37 cellular contexts compared by ENCODE assay signal in the genomic region with DNA sequence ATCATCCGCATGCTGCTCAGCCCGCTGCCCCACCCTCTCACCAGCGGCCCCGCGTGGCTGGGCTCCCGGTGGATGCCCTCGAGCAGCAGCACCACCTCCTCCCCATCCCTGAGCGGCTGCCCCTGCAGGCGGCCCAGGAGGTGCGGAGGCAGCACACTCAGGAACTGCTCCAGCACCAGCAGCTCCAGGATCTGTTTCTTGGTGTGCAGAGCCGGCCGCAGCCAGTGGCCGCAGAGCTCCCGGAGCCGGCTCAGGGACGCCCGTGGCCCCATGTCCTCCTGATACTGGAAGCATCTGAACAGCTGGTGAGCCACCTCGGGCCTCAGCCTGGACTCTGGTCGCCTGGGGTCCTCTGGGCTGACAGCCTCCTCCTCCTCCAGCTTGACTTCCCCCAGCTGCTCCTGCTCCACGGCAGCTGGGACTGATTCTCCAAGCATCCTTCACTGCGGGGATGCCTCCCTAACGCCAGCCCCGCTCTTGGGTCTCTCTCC. TPM values are rescaled to one million over a fixed set of nuclear protein-coding genes. Genes with fewer than 3 reads are reported as not detected.
DNase-seq lines count a peak whose midpoint lies in the region; ATAC-seq, FAIRE-seq and TF ChIP-seq lines count a peak whose summit lies in the region.
"Had no signal": no experiment of that assay in that cellular context is flagged by ENCODE, and none has a peak within 500 bp of the region (broad histone marks: within the 10 kb centered on the region; RNA-seq: fewer than 3 reads in every experiment).

No MANE protein-coding gene starts in this region.

- H3K4me1 ChIP-seq in HepG2 (ENCODE audit: insufficient read depth, low read length) (peaks cover 15% of the 10 kb centered on the region), right lobe of liver (no peaks in the 10 kb centered on the region), HEK293 (ENCODE audit: control insufficient read depth, insufficient read depth, low read length) (no peaks in the 10 kb centered on the region), spleen (peaks cover 10 to 74% (median 39%) of the 10 kb centered on the region in 6 donors), upper lobe of right lung (peaks cover 15% of the 10 kb centered on the region)
- H3K4me1 ChIP-seq: Caco-2, colonic mucosa had no signal

- in situ Hi-C loops in HepG2 (cut with HindIII; ENCODE audit: extremely low pct_ligation_motif_present, low pct_unique_long_range_greater_than_20kb) = no loop called here

- peaks cover 0 to 15% of the 10 kb centered on the region in 2 experiments; a peak in 2 of 5 replicates for H3K27me3 ChIP-seq in HepG2 (ENCODE audit: control insufficient read depth in 1 of 2, insufficient read depth in 2 of 2, low read length in 2 of 2)
- H3K27me3 ChIP-seq in right lobe of liver = no peaks in the 10 kb centered on the region
- peaks cover 0 to 6% (median 0%) of the 10 kb centered on the region in 7 donors for H3K27me3 ChIP-seq in spleen (replicated peaks in 1 of 7)
- peaks cover 7% of the 10 kb centered on the region for H3K27me3 ChIP-seq in upper lobe of right lung
- H3K27me3 ChIP-seq: colonic mucosa, hepatocyte, testis had no signal

- H3K27ac Mint-ChIP-seq in WTC11 = peak overlapping the region; percentile 70; the same call in 1 of the 2 replicates
- H3K27ac Mint-ChIP-seq: stimulated activated naive CD8-positive, alpha-beta T cell treated with anti-CD3 and anti-CD28 coated beads, Interleukin-15, Interleukin-2, amounts not matched to agents 100 ng/mL and 50 ng/mL, for 24 hours had no signal

- TF ChIP-seq EP300 in HepG2 (IDR thresholded peaks at IDR 0.05; ENCODE audit: low read depth in 2 of 2, low read length in 2 of 2) (no peak), HepG2 (CRISPR knock-in tag; IDR thresholded peaks at IDR 0.05; ENCODE audit: borderline replicate concordance) (no peak)

- no peak overlapping the region for H3K9ac ChIP-seq in HepG2 (ENCODE audit: insufficient read depth, low read depth, low read length)

- peak overlapping the region; percentile 36; the same call in 1 of the 2 replicates for H3K4me2 ChIP-seq in HepG2 (ENCODE audit: low read depth, low read length)
- H3K4me2 ChIP-seq: hepatocyte had no signal

- H2AFZ ChIP-seq in HepG2 (ENCODE audit: low read length) = no peak overlapping the region
- H2AFZ ChIP-seq: hepatocyte had no signal

- no TSS peak for BruUV-seq in HepG2 (replicated peaks; lab: Mats Ljungman, UMichigan)

- TF ChIP-seq POLR2A in HepG2 (IDR thresholded peaks at IDR 0.05; ENCODE audit: insufficient read depth in 1 of 2, low read depth in 2 of 2, low read length in 2 of 2) (no peak), right lobe of liver (IDR thresholded peaks at IDR 0.05) (no peak), spleen (IDR thresholded peaks at IDR 0.05) (no peak)

- CTCF ChIA-PET in HepG2 (lab: Yijun Ruan, JAX; ENCODE audit: low intra/inter-chr PET ratio, low total read pairs) (no interaction called here), HEK293 (lab: Yijun Ruan, JAX) (interaction anchor here (0.7 to 2.2 kb wide), 2 partner anchors 19 to 30 kb away, joined by 3 to 8 read pairs; no protein-coding TSS in a partner anchor), WTC11 (lab: Charles Lee) (interaction anchor here (1.0 to 3.2 kb wide), 4 partner anchors 22 to 37 kb away, joined by 4 to 20 read pairs (median 12); no protein-coding TSS in a partner anchor)

- peaks cover 48% of the 10 kb centered on the region for H3K4me1 Mint-ChIP-seq in WTC11

- DNase-seq in HepG2 (ENCODE audit: low spot score) (no peak), right lobe of liver (no peak), WTC11 (ENCODE audit: low spot score) (no peak), spleen (peak; percentile 71), upper lobe of right lung (no peak), NCI-H2081 (lab: John Stamatoyannopoulos, UW) (no peak)
- DNase-seq: Caco-2; colonic mucosa; effector CD4-positive, alpha-beta T cell; GDM1; KG1; left cardiac atrium; MM.1S; NCI-H1105 treated with DMSO at 0.1 percent for 48 hours; NCI-H2029; NCI-H2227 treated with DMSO at 0.1 percent for 48 hours; NCI-H748 treated with DMSO at 0.1 percent for 48 hours; OCI-M1; stimulated activated CD4-positive, alpha-beta T cell treated with anti-CD3 and anti-CD28 coated beads, Interleukin-2, amount 100 ng/mL, for 24 hours; testis had no signal

- no peaks in the 10 kb centered on the region for H4K20me1 ChIP-seq in HepG2 (ENCODE audit: insufficient read depth, low read length)

- H3K27me3 Mint-ChIP-seq in WTC11 (ENCODE audit: low read depth) = no peaks in the 10 kb centered on the region
- H3K27me3 Mint-ChIP-seq: stimulated activated naive CD8-positive, alpha-beta T cell treated with anti-CD3 and anti-CD28 coated beads, Interleukin-15, Interleukin-2, amounts not matched to agents 100 ng/mL and 50 ng/mL, for 24 hours had no signal

- ATAC-seq in HepG2 (peak; percentile 61), right lobe of liver (no peak), WTC11 (no peak), upper lobe of right lung (no peak), HG03439 (IDR thresholded peaks at IDR 0.05; ENCODE audit: unreplicated experiment) (no peak)
- ATAC-seq: activated CD4-positive, CD25-positive, alpha-beta regulatory T cell treated with anti-CD3 and anti-CD28 coated beads, Interleukin-2, amount 50 U/mL, for 24 hours; gastroesophageal sphincter; left cardiac atrium had no signal

- intact Hi-C loops in HepG2 (cut with micrococcal nuclease; ENCODE audit: unreplicated experiment) = no loop called here
- intact Hi-C loops in right lobe of liver (cut with DNase I) = no loop called here
- intact Hi-C loops in spleen (cut with DNase I; ENCODE audit: low total_unique reads) = no loop called here
- intact Hi-C loops in upper lobe of right lung (cut with DNase I) = no loop called here

- FAIRE-seq in HepG2 (lab: Jason Lieb, UNC) = no peak
- FAIRE-seq: astrocyte, H1, HTR-8/SVneo, TTC549 had no signal

- H3K36me3 ChIP-seq in HepG2 (replicated peaks in 1 of 2; ENCODE audit: control insufficient read depth in 1 of 2, insufficient read depth in 2 of 2, low read length in 2 of 2) = no peaks in the 10 kb centered on the region
- no peaks in the 10 kb centered on the region for H3K36me3 ChIP-seq in right lobe of liver
- no peaks in the 10 kb centered on the region for H3K36me3 ChIP-seq in HEK293 (ENCODE audit: control insufficient read depth in 2 of 2, insufficient read depth in 1 of 2, low read length in 2 of 2)
- H3K36me3 ChIP-seq in spleen = no peaks in the 10 kb centered on the region
- H3K36me3 ChIP-seq in upper lobe of right lung = no peaks in the 10 kb centered on the region
- H3K36me3 ChIP-seq: colonic mucosa, gastroesophageal sphincter had no signal

- H3K4me3 ChIP-seq in HepG2 (replicated peaks in 1 of 3; ENCODE audit: insufficient read depth in 1 of 3, low read depth in 2 of 3, low read length in 3 of 3) (no peak overlapping the region; a peak in 1 of 6 replicates), right lobe of liver (no peak overlapping the region), HEK293 (ENCODE audit: low read depth, low read length) (no peak overlapping the region), spleen (no peak overlapping the region), upper lobe of right lung (no peak overlapping the region)
- H3K4me3 ChIP-seq: colonic mucosa, gastroesophageal sphincter, hepatocyte, testis had no signal

- H3K36me3 Mint-ChIP-seq in WTC11 = peaks cover 56% of the 10 kb centered on the region
- H3K36me3 Mint-ChIP-seq: CD14-positive monocyte had no signal

- no peaks in the 10 kb centered on the region for H3K9me3 Mint-ChIP-seq in WTC11
- H3K9me3 Mint-ChIP-seq: CD14-positive monocyte; stimulated activated naive CD8-positive, alpha-beta T cell treated with anti-CD3 and anti-CD28 coated beads, Interleukin-15, Interleukin-2, amounts not matched to agents 100 ng/mL and 50 ng/mL, for 24 hours had no signal

- POLR2A ChIA-PET in HepG2 (lab: Yijun Ruan, JAX) = no interaction called here
- POLR2A ChIA-PET in HEK293 (lab: Yijun Ruan, JAX) = no interaction called here
- POLR2A ChIA-PET in WTC11 (lab: Charles Lee) = interaction anchor here (0.7 kb wide), 2 partner anchors 36 to 71 kb away, joined by 4 to 5 read pairs; no protein-coding TSS in a partner anchor

- TF ChIP-seq CTCF in HepG2 (CRISPR knock-in tag; IDR thresholded peaks at IDR 0.05) (peak; percentile 28; the same call in 1 of the 2 replicates), right lobe of liver (IDR thresholded peaks at IDR 0.05) (no peak), HEK293 (tag by site-specific recombination; IDR thresholded peaks at IDR 0.05) (no peak), WTC11 (IDR thresholded peaks at IDR 0.05) (no peak), spleen (IDR thresholded peaks at IDR 0.05 in 8 of 11, conservative IDR thresholded peaks at IDR 0.05 in 3 of 11) (no peak), upper lobe of right lung (IDR thresholded peaks at IDR 0.05) (no peak)

- no peak for TF ChIP-seq RAD21 in HepG2 (CRISPR knock-in tag; IDR thresholded peaks at IDR 0.05)

- H3K27ac ChIP-seq in HepG2 (ENCODE audit: extremely low read length, insufficient read depth, low read length) = no peak overlapping the region
- no peak overlapping the region for H3K27ac ChIP-seq in right lobe of liver
- no peak overlapping the region for H3K27ac ChIP-seq in HEK293 (ENCODE audit: extremely low read depth, low read depth, low read length)
- no peak overlapping the region for H3K27ac ChIP-seq in spleen
- no peak overlapping the region for H3K27ac ChIP-seq in upper lobe of right lung
- H3K27ac ChIP-seq: colonic mucosa, gastroesophageal sphincter, hepatocyte, RWPE1, testis had no signal

- no peak overlapping the region for H3K4me3 Mint-ChIP-seq in WTC11
- H3K4me3 Mint-ChIP-seq: CD14-positive monocyte; stimulated activated naive CD8-positive, alpha-beta T cell treated with anti-CD3 and anti-CD28 coated beads, Interleukin-15, Interleukin-2, amounts not matched to agents 100 ng/mL and 50 ng/mL, for 24 hours had no signal

- H3K79me2 ChIP-seq in HepG2 (ENCODE audit: insufficient read depth, low read length) = no peaks in the 10 kb centered on the region
- H3K79me2 ChIP-seq: hepatocyte had no signal

- WGBS in HepG2 (ENCODE audit: low lambda C conversion rate) = 13% methylated on average over 7 of the region's 23 CpGs
- 63% methylated on average over 2 of the region's 23 CpGs for WGBS in right lobe of liver (ENCODE audit: insufficient coverage, low coverage, low lambda C conversion rate, missing lambda C conversion rate)
- WGBS in spleen, 5 donors = 75 to 92% (median 85%) methylated on average over 17 to 23 of the region's 23 CpGs

- H3K9me3 ChIP-seq in HepG2 (ENCODE audit: low read length) = no peaks in the 10 kb centered on the region
- no peaks in the 10 kb centered on the region for H3K9me3 ChIP-seq in right lobe of liver
- H3K9me3 ChIP-seq in HEK293 (ENCODE audit: control insufficient read depth, insufficient read depth, low read depth, low read length) = no peaks in the 10 kb centered on the region
- no peaks in the 10 kb centered on the region for H3K9me3 ChIP-seq in spleen
- H3K9me3 ChIP-seq in upper lobe of right lung = no peaks in the 10 kb centered on the region
- H3K9me3 ChIP-seq: Caco-2, colonic mucosa, gastroesophageal sphincter, testis had no signal

RNA-seq across cellular contexts. Expression of a gene that starts 6.5 kb away (rescaled TPM):
- total RNA-seq in HepG2 (2016; rRNA removed; fragmentation: Illumina TruSeq; extraction: Trizol) (not detected in 2 replicates), right lobe of liver (not detected), WTC11 (2021) (263 to 286 TPM (median 271 TPM) in 3 replicates), spleen (under 1 TPM in 1 of 7 donors, not detected in 6; 0.85 TPM), upper lobe of right lung (not detected)
- total RNA-seq in HepG2 (2016; cell fraction: cytosol; rRNA removed; fragmentation: Illumina TruSeq; extraction: Trizol; ENCODE audit: low read depth) = not detected in 2 replicates
- total RNA-seq in HepG2 (2016; cell fraction: insoluble cytoplasmic fraction; rRNA removed; fragmentation: Illumina TruSeq; extraction: Trizol) = 0.06 TPM in 1 of 2 replicates, not detected in the other
- total RNA-seq in HepG2 (2016; cell fraction: membrane; rRNA removed; fragmentation: Illumina TruSeq; extraction: Trizol) = not detected in 2 replicates
- total RNA-seq in HepG2 (2016; cell fraction: nucleus; rRNA removed; fragmentation: Illumina TruSeq; extraction: Trizol) = 0.16 TPM in 1 of 2 replicates, not detected in the other
- polyA plus RNA-seq in HepG2 (2011; rRNA removed) (not detected in 2 replicates), spleen (under 1 TPM in 2 of 3 donors, not detected in 1; 0.02 to 0.06 TPM)
- polyA plus RNA-seq in HepG2 (2011; cell fraction: cytosol; rRNA removed) = 0.04 TPM in 1 of 2 replicates, not detected in the other
- polyA plus RNA-seq in HepG2 (2011; cell fraction: nucleus; rRNA removed) = 0.31 and 0.82 TPM in 2 replicates
- polyA plus RNA-seq in HepG2 (2012) = 0.11 and 0.17 TPM in 2 replicates
- polyA plus RNA-seq in HepG2 (2016; cell fraction: cytosol; fragmentation: Illumina TruSeq; extraction: Trizol; ENCODE audit: low read depth) = not detected in 2 replicates
- polyA plus RNA-seq in HepG2 (2016; cell fraction: insoluble cytoplasmic fraction; fragmentation: Illumina TruSeq; extraction: Trizol; ENCODE audit: low read depth) = 0.16 TPM in 1 of 2 replicates, not detected in the other
- not detected in 2 replicates for polyA plus RNA-seq in HepG2 (2016; cell fraction: membrane; fragmentation: Illumina TruSeq; extraction: Trizol; ENCODE audit: low read depth)
- not detected in 2 replicates for polyA plus RNA-seq in HepG2 (2016; cell fraction: nucleus; fragmentation: Illumina TruSeq; extraction: Trizol; ENCODE audit: insufficient read depth, low read depth)
- not detected in 2 replicates for polyA minus RNA-seq in HepG2 (2011; rRNA and poly(A)+ RNA removed; ENCODE audit: low replicate concordance)
- polyA minus RNA-seq in HepG2 (2011; cell fraction: cytosol; rRNA and poly(A)+ RNA removed) = not detected in 2 replicates
- polyA minus RNA-seq in HepG2 (2011; cell fraction: nucleus; rRNA and poly(A)+ RNA removed) = not detected in 2 replicates
- total RNA-seq: activated CD8-positive, alpha-beta memory T cell treated with anti-CD3 and anti-CD28 coated beads for 36 hours; Caco-2; cardiac septum; hepatocyte; left cardiac atrium; urinary bladder had no signal
- polyA plus RNA-seq: CD14-positive monocyte, hepatocyte, urinary bladder had no signal

RNA-seq across cellular contexts. Expression of a gene that starts 19.8 kb away (rescaled TPM):
- total RNA-seq in HepG2 (2016; rRNA removed; fragmentation: Illumina TruSeq; extraction: Trizol) = 6.7 and 10.2 TPM in 2 replicates
- 5.8 and 5.9 TPM in 2 replicates for total RNA-seq in HepG2 (2016; cell fraction: cytosol; rRNA removed; fragmentation: Illumina TruSeq; extraction: Trizol; ENCODE audit: low read depth)
- 6.7 and 10.6 TPM in 2 replicates for total RNA-seq in HepG2 (2016; cell fraction: insoluble cytoplasmic fraction; rRNA removed; fragmentation: Illumina TruSeq; extraction: Trizol)
- total RNA-seq in HepG2 (2016; cell fraction: membrane; rRNA removed; fragmentation: Illumina TruSeq; extraction: Trizol) = 12.3 and 12.5 TPM in 2 replicates
- total RNA-seq in HepG2 (2016; cell fraction: nucleus; rRNA removed; fragmentation: Illumina TruSeq; extraction: Trizol) = 5.2 and 5.8 TPM in 2 replicates
- polyA plus RNA-seq in HepG2 (2011; rRNA removed) = 5.8 and 6.5 TPM in 2 replicates
- polyA plus RNA-seq in HepG2 (2011; cell fraction: cytosol; rRNA removed) = 5.0 and 9.9 TPM in 2 replicates
- polyA plus RNA-seq in HepG2 (2011; cell fraction: nucleus; rRNA removed) = 22.3 and 26.1 TPM in 2 replicates
- 4.5 and 5.5 TPM in 2 replicates for polyA plus RNA-seq in HepG2 (2012)
- polyA plus RNA-seq in HepG2 (2016; cell fraction: cytosol; fragmentation: Illumina TruSeq; extraction: Trizol; ENCODE audit: low read depth) = 6.1 and 6.3 TPM in 2 replicates
- 7.6 and 8.3 TPM in 2 replicates for polyA plus RNA-seq in HepG2 (2016; cell fraction: insoluble cytoplasmic fraction; fragmentation: Illumina TruSeq; extraction: Trizol; ENCODE audit: low read depth)
- polyA plus RNA-seq in HepG2 (2016; cell fraction: membrane; fragmentation: Illumina TruSeq; extraction: Trizol; ENCODE audit: low read depth) = 8.5 and 10.4 TPM in 2 replicates
- 13.2 and 13.4 TPM in 2 replicates for polyA plus RNA-seq in HepG2 (2016; cell fraction: nucleus; fragmentation: Illumina TruSeq; extraction: Trizol; ENCODE audit: insufficient read depth, low read depth)
- polyA minus RNA-seq in HepG2 (2011; rRNA and poly(A)+ RNA removed; ENCODE audit: low replicate concordance) = 4.4 and 7.4 TPM in 2 replicates
- 2.8 and 3.6 TPM in 2 replicates for polyA minus RNA-seq in HepG2 (2011; cell fraction: cytosol; rRNA and poly(A)+ RNA removed)
- 1.4 and 2.7 TPM in 2 replicates for polyA minus RNA-seq in HepG2 (2011; cell fraction: nucleus; rRNA and poly(A)+ RNA removed)
- 1 to 10 TPM; 4.0 to 8.4 (median 5.4) TPM for total RNA-seq in right lobe of liver
- total RNA-seq in WTC11 (2021) = 17.7 to 22.7 TPM (median 21.3 TPM) in 3 replicates
- 10 to 100 TPM in 1 of 7 donors, 1 to 10 TPM in 6; 4.1 to 10.4 (median 5.3) TPM for total RNA-seq in spleen
- 10 to 100 TPM in 1 of 3 donors, 1 to 10 TPM in 2; 3.5 to 14.2 (median 6.9) TPM for polyA plus RNA-seq in spleen
- 11.7 TPM for total RNA-seq in upper lobe of right lung

RNA-seq across cellular contexts. Expression of a gene that starts 27.1 kb away (rescaled TPM):
- total RNA-seq in HepG2 (2016; rRNA removed; fragmentation: Illumina TruSeq; extraction: Trizol) (115 and 127 TPM in 2 replicates), right lobe of liver (1,000 to 10,000 TPM in 2 of 6 experiments, 100 to 1,000 TPM in 4; 204 to 1,268 (median 669) TPM), WTC11 (2021) (3.5 to 4.7 TPM (median 3.6 TPM) in 3 replicates), spleen (100 to 1,000 TPM; 171 to 414 (median 309) TPM), upper lobe of right lung (91.5 TPM)
- 34.9 and 36.3 TPM in 2 replicates for total RNA-seq in HepG2 (2016; cell fraction: cytosol; rRNA removed; fragmentation: Illumina TruSeq; extraction: Trizol; ENCODE audit: low read depth)
- total RNA-seq in HepG2 (2016; cell fraction: insoluble cytoplasmic fraction; rRNA removed; fragmentation: Illumina TruSeq; extraction: Trizol) = 122 and 128 TPM in 2 replicates
- total RNA-seq in HepG2 (2016; cell fraction: membrane; rRNA removed; fragmentation: Illumina TruSeq; extraction: Trizol) = 38.8 and 44.9 TPM in 2 replicates
- 61.4 and 65.7 TPM in 2 replicates for total RNA-seq in HepG2 (2016; cell fraction: nucleus; rRNA removed; fragmentation: Illumina TruSeq; extraction: Trizol)
- polyA plus RNA-seq in HepG2 (2011; rRNA removed) (165 and 258 TPM in 2 replicates), spleen (100 to 1,000 TPM; 256 to 624 (median 277) TPM)
- polyA plus RNA-seq in HepG2 (2011; cell fraction: cytosol; rRNA removed) = 234 and 307 TPM in 2 replicates
- polyA plus RNA-seq in HepG2 (2011; cell fraction: nucleus; rRNA removed) = 204 and 358 TPM in 2 replicates
- polyA plus RNA-seq in HepG2 (2012) = 293 and 476 TPM in 2 replicates
- polyA plus RNA-seq in HepG2 (2016; cell fraction: cytosol; fragmentation: Illumina TruSeq; extraction: Trizol; ENCODE audit: low read depth) = 97.2 and 118 TPM in 2 replicates
- 284 and 327 TPM in 2 replicates for polyA plus RNA-seq in HepG2 (2016; cell fraction: insoluble cytoplasmic fraction; fragmentation: Illumina TruSeq; extraction: Trizol; ENCODE audit: low read depth)
- polyA plus RNA-seq in HepG2 (2016; cell fraction: membrane; fragmentation: Illumina TruSeq; extraction: Trizol; ENCODE audit: low read depth) = 84.7 and 107 TPM in 2 replicates
- polyA plus RNA-seq in HepG2 (2016; cell fraction: nucleus; fragmentation: Illumina TruSeq; extraction: Trizol; ENCODE audit: insufficient read depth, low read depth) = 211 and 224 TPM in 2 replicates
- polyA minus RNA-seq in HepG2 (2011; rRNA and poly(A)+ RNA removed; ENCODE audit: low replicate concordance) = 6.3 and 96.8 TPM in 2 replicates
- 73.6 and 109 TPM in 2 replicates for polyA minus RNA-seq in HepG2 (2011; cell fraction: cytosol; rRNA and poly(A)+ RNA removed)
- 73.1 and 123 TPM in 2 replicates for polyA minus RNA-seq in HepG2 (2011; cell fraction: nucleus; rRNA and poly(A)+ RNA removed)
- total RNA-seq: SK-MEL-5 had no signal
- polyA plus RNA-seq: neural cell had no signal

RNA-seq across cellular contexts. Expression of a gene that starts 42.3 kb away (rescaled TPM):
- 0.97 and 1.2 TPM in 2 replicates for total RNA-seq in HepG2 (2016; rRNA removed; fragmentation: Illumina TruSeq; extraction: Trizol)
- 0.51 and 0.71 TPM in 2 replicates for total RNA-seq in HepG2 (2016; cell fraction: cytosol; rRNA removed; fragmentation: Illumina TruSeq; extraction: Trizol; ENCODE audit: low read depth)
- total RNA-seq in HepG2 (2016; cell fraction: insoluble cytoplasmic fraction; rRNA removed; fragmentation: Illumina TruSeq; extraction: Trizol) = 0.78 and 0.92 TPM in 2 replicates
- total RNA-seq in HepG2 (2016; cell fraction: membrane; rRNA removed; fragmentation: Illumina TruSeq; extraction: Trizol) = 1.7 and 2.6 TPM in 2 replicates
- total RNA-seq in HepG2 (2016; cell fraction: nucleus; rRNA removed; fragmentation: Illumina TruSeq; extraction: Trizol) = 0.78 and 1.0 TPM in 2 replicates
- polyA plus RNA-seq in HepG2 (2011; rRNA removed) = 0.59 and 0.77 TPM in 2 replicates
- 0.38 and 0.42 TPM in 2 replicates for polyA plus RNA-seq in HepG2 (2011; cell fraction: cytosol; rRNA removed)
- polyA plus RNA-seq in HepG2 (2011; cell fraction: nucleus; rRNA removed) = 1.5 and 1.7 TPM in 2 replicates
- 2.8 and 3.3 TPM in 2 replicates for polyA plus RNA-seq in HepG2 (2012)
- 1.4 and 1.9 TPM in 2 replicates for polyA plus RNA-seq in HepG2 (2016; cell fraction: cytosol; fragmentation: Illumina TruSeq; extraction: Trizol; ENCODE audit: low read depth)
- 2.2 and 3.9 TPM in 2 replicates for polyA plus RNA-seq in HepG2 (2016; cell fraction: insoluble cytoplasmic fraction; fragmentation: Illumina TruSeq; extraction: Trizol; ENCODE audit: low read depth)
- polyA plus RNA-seq in HepG2 (2016; cell fraction: membrane; fragmentation: Illumina TruSeq; extraction: Trizol; ENCODE audit: low read depth) = 3.0 and 3.5 TPM in 2 replicates
- polyA plus RNA-seq in HepG2 (2016; cell fraction: nucleus; fragmentation: Illumina TruSeq; extraction: Trizol; ENCODE audit: insufficient read depth, low read depth) = 2.6 and 3.8 TPM in 2 replicates
- 1.5 and 2.3 TPM in 2 replicates for polyA minus RNA-seq in HepG2 (2011; rRNA and poly(A)+ RNA removed; ENCODE audit: low replicate concordance)
- polyA minus RNA-seq in HepG2 (2011; cell fraction: cytosol; rRNA and poly(A)+ RNA removed) = 2.1 and 2.5 TPM in 2 replicates
- 0.26 and 0.50 TPM in 2 replicates for polyA minus RNA-seq in HepG2 (2011; cell fraction: nucleus; rRNA and poly(A)+ RNA removed)
- 1 to 10 TPM; 1.3 to 4.4 (median 1.7) TPM for total RNA-seq in right lobe of liver
- total RNA-seq in WTC11 (2021) = 8.9 to 11.6 TPM (median 10.3 TPM) in 3 replicates
- total RNA-seq in spleen = 10 to 100 TPM in 1 of 7 donors, 1 to 10 TPM in 6; 6.8 to 11.4 (median 7.9) TPM
- 1 to 10 TPM; 2.4 to 5.9 (median 2.9) TPM for polyA plus RNA-seq in spleen
- total RNA-seq in upper lobe of right lung = 9.1 TPM

RNA-seq across cellular contexts. Expression of a gene that starts 46.2 kb away (rescaled TPM):
- total RNA-seq in HepG2 (2016; rRNA removed; fragmentation: Illumina TruSeq; extraction: Trizol) (0.04 TPM in 1 of 2 replicates, not detected in the other), right lobe of liver (1 to 10 TPM; 1.3 to 2.0 (median 1.6) TPM), WTC11 (2021) (41.2 to 49.0 TPM (median 43.3 TPM) in 3 replicates), spleen (100 to 1,000 TPM in 4 of 7 donors, 10 to 100 TPM in 3; 24.3 to 282 (median 113) TPM), upper lobe of right lung (12.8 TPM)
- total RNA-seq in HepG2 (2016; cell fraction: cytosol; rRNA removed; fragmentation: Illumina TruSeq; extraction: Trizol; ENCODE audit: low read depth) = 0.18 TPM in 1 of 2 replicates, not detected in the other
- total RNA-seq in HepG2 (2016; cell fraction: insoluble cytoplasmic fraction; rRNA removed; fragmentation: Illumina TruSeq; extraction: Trizol) = 0.02 TPM in 1 of 2 replicates, not detected in the other
- 0.15 and 0.17 TPM in 2 replicates for total RNA-seq in HepG2 (2016; cell fraction: membrane; rRNA removed; fragmentation: Illumina TruSeq; extraction: Trizol)
- total RNA-seq in HepG2 (2016; cell fraction: nucleus; rRNA removed; fragmentation: Illumina TruSeq; extraction: Trizol) = not detected in 2 replicates
- polyA plus RNA-seq in HepG2 (2011; rRNA removed) (0.07 and 0.08 TPM in 2 replicates), spleen (10 to 100 TPM in 2 of 3 donors, 1 to 10 TPM in 1; 2.7 to 45.0 (median 41.9) TPM)
- 0.04 TPM in 1 of 2 replicates, not detected in the other for polyA plus RNA-seq in HepG2 (2011; cell fraction: cytosol; rRNA removed)
- 0.14 and 0.21 TPM in 2 replicates for polyA plus RNA-seq in HepG2 (2011; cell fraction: nucleus; rRNA removed)
- 0.09 and 0.27 TPM in 2 replicates for polyA plus RNA-seq in HepG2 (2012)
- polyA plus RNA-seq in HepG2 (2016; cell fraction: cytosol; fragmentation: Illumina TruSeq; extraction: Trizol; ENCODE audit: low read depth) = not detected in 2 replicates
- not detected in 2 replicates for polyA plus RNA-seq in HepG2 (2016; cell fraction: insoluble cytoplasmic fraction; fragmentation: Illumina TruSeq; extraction: Trizol; ENCODE audit: low read depth)
- polyA plus RNA-seq in HepG2 (2016; cell fraction: membrane; fragmentation: Illumina TruSeq; extraction: Trizol; ENCODE audit: low read depth) = not detected in 2 replicates
- polyA plus RNA-seq in HepG2 (2016; cell fraction: nucleus; fragmentation: Illumina TruSeq; extraction: Trizol; ENCODE audit: insufficient read depth, low read depth) = not detected in 2 replicates
- polyA minus RNA-seq in HepG2 (2011; rRNA and poly(A)+ RNA removed; ENCODE audit: low replicate concordance) = 0.12 and 0.19 TPM in 2 replicates
- polyA minus RNA-seq in HepG2 (2011; cell fraction: cytosol; rRNA and poly(A)+ RNA removed) = not detected in 2 replicates
- polyA minus RNA-seq in HepG2 (2011; cell fraction: nucleus; rRNA and poly(A)+ RNA removed) = 0.12 and 0.13 TPM in 2 replicates
- total RNA-seq: hepatocyte had no signal
- polyA plus RNA-seq: neural cell had no signal

Comparison
In these comparisons a context has a peak if more than half of its experiments do, and no peak if none do; other contexts are left out.
1. RNA of a gene that starts 6.5 kb away (total RNA-seq): 263 to 286 TPM in WTC11; not detected in upper lobe of right lung (single experiment), 0.06 to 0.16 TPM in HepG2, not detected in right lobe of liver and 0.85 TPM in spleen; every median in the first group is over 100 times any median in the second.